Comparison of ENCODE assay signal across 1 cellular context in the genomic region with DNA sequence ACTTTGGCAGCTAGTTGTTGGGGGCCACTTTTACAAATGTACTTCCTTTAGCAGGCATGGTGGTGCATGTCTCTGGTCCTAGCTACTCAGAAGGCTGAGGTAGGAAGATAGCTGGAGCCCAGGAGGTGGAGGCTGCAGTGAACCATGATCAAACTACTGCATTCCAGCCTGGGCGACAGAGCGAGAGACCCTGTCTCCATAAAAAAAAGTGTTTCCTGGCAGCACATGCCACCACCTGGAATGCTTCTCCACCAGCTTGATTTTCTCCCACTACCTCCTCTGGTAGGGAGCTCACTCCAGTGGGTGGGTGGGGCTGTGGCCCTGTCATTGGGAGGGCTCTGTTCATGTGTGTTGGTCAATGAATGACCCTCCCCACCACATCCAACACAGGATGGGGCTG.
TF ChIP-seq lines count a peak whose summit lies in the region.

No MANE protein-coding gene starts in this region.

TF ChIP-seq in H1, 55 proteins besides CTCF, POLR2A, EP300 and RAD21:
- TF ChIP-seq TAF7 (optimal IDR thresholded peaks at IDR 0.05; ENCODE audit: borderline replicate concordance, low read depth, low read length) = no peak
- no peak for TF ChIP-seq RBBP5 (IDR thresholded peaks at IDR 0.05; ENCODE audit: borderline replicate concordance, low read depth, low read length)
- no peak for TF ChIP-seq JUN (IDR thresholded peaks at IDR 0.05; ENCODE audit: low read depth, low read length)
- TF ChIP-seq SUZ12 (IDR thresholded peaks at IDR 0.05; ENCODE audit: low read length) = no peak
- TF ChIP-seq, protein P1, sequence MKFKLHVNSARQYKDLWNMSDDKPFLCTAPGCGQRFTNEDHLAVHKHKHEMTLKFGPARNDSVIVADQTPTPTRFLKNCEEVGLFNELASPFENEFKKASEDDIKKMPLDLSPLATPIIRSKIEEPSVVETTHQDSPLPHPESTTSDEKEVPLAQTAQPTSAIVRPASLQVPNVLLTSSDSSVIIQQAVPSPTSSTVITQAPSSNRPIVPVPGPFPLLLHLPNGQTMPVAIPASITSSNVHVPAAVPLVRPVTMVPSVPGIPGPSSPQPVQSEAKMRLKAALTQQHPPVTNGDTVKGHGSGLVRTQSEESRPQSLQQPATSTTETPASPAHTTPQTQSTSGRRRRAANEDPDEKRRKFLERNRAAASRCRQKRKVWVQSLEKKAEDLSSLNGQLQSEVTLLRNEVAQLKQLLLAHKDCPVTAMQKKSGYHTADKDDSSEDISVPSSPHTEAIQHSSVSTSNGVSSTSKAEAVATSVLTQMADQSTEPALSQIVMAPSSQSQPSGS (IDR thresholded peaks at IDR 0.05; ENCODE audit: low read length) = no peak
- TF ChIP-seq SIN3A (conservative IDR thresholded peaks at IDR 0.05 in 1 of 2, IDR thresholded peaks at IDR 0.05 in 1 of 2; ENCODE audit: low read depth in 1 of 2, low read length in 2 of 2) = no peak
- TF ChIP-seq FOSL1 (IDR thresholded peaks at IDR 0.05; ENCODE audit: insufficient read depth, low read depth, low read length) = no peak
- no peak for TF ChIP-seq POLR2AphosphoS5 (IDR thresholded peaks at IDR 0.05; ENCODE audit: low read depth, low read length)
- no peak for TF ChIP-seq CREB1 (IDR thresholded peaks at IDR 0.05)
- no peak for TF ChIP-seq TEAD4 (IDR thresholded peaks at IDR 0.05; ENCODE audit: low read depth, low read length)
- TF ChIP-seq SIRT6 (IDR thresholded peaks at IDR 0.05; ENCODE audit: low read length) = no peak
- no peak for TF ChIP-seq PHF8 (conservative IDR thresholded peaks at IDR 0.05; ENCODE audit: low read depth, low read length)
